Comparison of ENCODE assay signal across 8 cellular contexts in the genomic region with DNA sequence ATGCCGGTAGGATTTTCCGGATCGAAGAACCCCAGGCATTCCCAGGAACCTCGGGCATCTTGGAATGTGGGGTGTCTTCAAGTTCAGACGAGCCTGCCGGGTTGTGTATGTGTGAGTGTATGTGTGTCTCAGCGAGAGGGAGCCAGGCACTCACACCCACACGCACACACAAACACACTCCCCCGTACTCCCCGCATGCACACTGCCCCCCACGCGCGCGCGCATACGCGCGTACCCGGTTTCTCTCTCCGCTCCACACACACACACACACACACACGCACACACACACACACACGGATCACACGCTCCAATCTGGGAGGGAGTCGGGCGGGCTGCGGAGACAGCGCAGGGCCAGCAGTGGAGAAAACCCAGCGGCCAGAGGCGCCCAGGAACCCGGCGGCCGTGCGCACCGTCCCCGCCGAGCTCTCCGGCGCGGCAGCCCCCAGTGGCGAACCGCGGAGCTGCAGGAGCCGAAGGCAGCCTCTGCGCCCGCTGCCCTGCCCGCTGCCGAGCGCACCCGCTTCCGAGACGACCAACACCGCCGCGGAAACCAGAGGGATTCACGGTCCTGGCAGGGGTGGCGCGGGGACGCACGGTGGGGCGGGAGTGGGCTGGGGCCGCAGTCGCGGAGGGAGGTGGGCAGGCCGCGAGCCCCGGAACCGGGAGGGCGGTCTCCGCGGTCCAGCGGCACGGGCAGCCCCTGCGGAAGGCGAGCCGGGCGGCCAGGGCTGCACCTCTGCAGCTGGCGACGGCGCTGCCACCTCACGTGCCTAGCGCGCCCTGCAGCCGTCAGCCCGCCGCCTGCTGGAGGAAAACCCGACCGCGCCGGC. TPM values are rescaled to one million over a fixed set of nuclear protein-coding genes. Genes with fewer than 3 reads are reported as not detected.
DNase-seq lines count a peak whose midpoint lies in the region; ATAC-seq, FAIRE-seq and TF ChIP-seq lines count a peak whose summit lies in the region.

A gene (minus strand): TSS at position 125 of the 830 bp plus-strand sequence.

- CTCF ChIA-PET in AG04450 (lab: Charles Lee) = interaction anchor here (1.6 kb wide), 1 partner anchor 10 kb away, joined by 5 read pairs; no protein-coding TSS in a partner anchor
- CTCF ChIA-PET in Panc1 (lab: Charles Lee) = interaction anchor here (0.7 kb wide), 2 partner anchors 29 to 49 kb away, joined by 3 read pairs; no protein-coding TSS in a partner anchor

- H3K9me3 ChIP-seq in AG04450 (ENCODE audit: control insufficient read depth, insufficient read depth, low read length) (no peaks in the 10 kb centered on the region), Panc1 (ENCODE audit: control insufficient read depth, insufficient read depth, low read depth, low read length) (no peaks in the 10 kb centered on the region)

- H3K27ac ChIP-seq in AG04450 (ENCODE audit: low read depth, low read length) = no peak within 1 kb of the TSS
- no peak within 1 kb of the TSS for H3K27ac ChIP-seq in Panc1 (ENCODE audit: low read length)

- DNase-seq in AG04450 (ENCODE audit: low read depth, low spot score) (peak; percentile 16), HT-29 (ENCODE audit: low spot score) (peak; percentile 62), Panc1 (ENCODE audit: low read depth, low spot score) (no peak), frontal cortex (ENCODE audit: low spot score in 2 of 2) (peak; percentile 64 to 70), omental fat pad (ENCODE audit: low spot score) (no peak), superior temporal gyrus (ENCODE audit: extremely low spot score) (peak; percentile 62)
- peak; percentile 60 for DNase-seq in activated naive CD4-positive, alpha-beta T cell treated with Interleukin-2 at 50 U/mL for 16 hours

- H3K4me3 ChIP-seq in AG04450 (ENCODE audit: low read depth, low read length) (peak within 1 kb of the TSS; percentile 46), Panc1 (ENCODE audit: low read depth in 2 of 2, low read length in 2 of 2) (peak within 1 kb of the TSS; percentile 28 to 48)

- H3K36me3 ChIP-seq in Panc1 (ENCODE audit: control insufficient read depth, insufficient read depth, low read length) = no peaks in the 10 kb centered on the region

- FAIRE-seq in frontal cortex (lab: Jason Lieb, UNC) = no peak

- BruUV-seq in Panc1 (replicated peaks; lab: Mats Ljungman, UMichigan) = no TSS peak

- peaks cover 42% of the 10 kb centered on the region for H3K27me3 ChIP-seq in AG04450 (ENCODE audit: control insufficient read depth, insufficient read depth, low read length)
- peaks cover 12% of the 10 kb centered on the region for H3K27me3 ChIP-seq in Panc1 (ENCODE audit: control insufficient read depth, insufficient read depth, low read length)

- in situ Hi-C loops in Panc1 (cut with HindIII; ENCODE audit: low pct_unique_long_range_greater_than_20kb, low sequenced_read_pairs) = no loop called here

- ATAC-seq in GM18909 (IDR thresholded peaks at IDR 0.05; ENCODE audit: poor library complexity, unreplicated experiment) (peak; percentile 77), Panc1 (peak; percentile 97), omental fat pad (ENCODE audit: low FRiP score) (peak; percentile 84)

- H3K4me1 ChIP-seq in Panc1 (ENCODE audit: control insufficient read depth, insufficient read depth, low read length) = peaks cover 5% of the 10 kb centered on the region; the same call in 1 of the 2 replicates

- intact Hi-C loops in Panc1 (cut with micrococcal nuclease; ENCODE audit: unreplicated experiment) = no loop called here

- TF ChIP-seq CTCF in AG04450 (IDR thresholded peaks at IDR 0.05; ENCODE audit: low read depth, low read length) (peak; percentile 48), Panc1 (IDR thresholded peaks at IDR 0.05) (peak; percentile 92), omental fat pad (IDR thresholded peaks at IDR 0.05) (peak in 1 of 3 donors; percentile 25)

- POLR2A ChIA-PET in AG04450 (lab: Yijun Ruan, JAX) (no interaction called here), Panc1 (lab: Charles Lee) (no interaction called here)

RNA-seq across cellular contexts. Expression of the gene that starts here (rescaled TPM):
- not detected in 2 replicates for polyA plus RNA-seq in AG04450 (2011; rRNA removed)
- polyA minus RNA-seq in AG04450 (2011; rRNA and poly(A)+ RNA removed) = not detected in 2 replicates
- not detected in 2 replicates for total RNA-seq in HT-29 (2014; rRNA removed; shearing (Covaris generic))
- total RNA-seq in Panc1 (2021; ENCODE audit: unreplicated experiment) (0.05 TPM), frontal cortex (24.1 TPM), omental fat pad (not detected)
- polyA plus RNA-seq in Panc1 (2012; ENCODE audit: insufficient read length) = 0.06 TPM

Comparison
In these comparisons a context has a peak if more than half of its experiments do, and no peak if none do; other contexts are left out.
1. RNA of the gene that starts here (total RNA-seq): 24.1 TPM in frontal cortex (single experiment); 0.05 TPM in Panc1 (single experiment), not detected in HT-29 and not detected in omental fat pad; every median in the first group is over 10 times any median in the second.
2. Peak in DNase-seq and H3K4me3 ChIP-seq in AG04450; RNA of the gene not detected or under 1 TPM.
3. Peak in DNase-seq in HT-29; RNA of the gene not detected or under 1 TPM.
4. Peak in ATAC-seq and H3K4me3 ChIP-seq in Panc1; RNA of the gene not detected or under 1 TPM.
5. Peak in ATAC-seq in omental fat pad; RNA of the gene not detected or under 1 TPM.
6. DNase-seq: peak in activated naive CD4-positive, alpha-beta T cell treated with Interleukin-2 at 50 U/mL for 16 hours (single experiment), frontal cortex (2 of 2) and superior temporal gyrus (single experiment); none in Panc1 (single experiment) and omental fat pad (single experiment).
7. Peak in every context shown above with its lines, with median percentiles within 50 percentile points of each other: ATAC-seq.